Comparison of ENCODE assay signal across 8 cellular contexts in genomic region chr14:35332517-35333346, GRCh38. TPM values are rescaled to one million over a fixed set of nuclear protein-coding genes. Genes with fewer than 3 reads are reported as not detected.
DNase-seq lines count a peak whose midpoint lies in the region; ATAC-seq, FAIRE-seq and TF ChIP-seq lines count a peak whose summit lies in the region.

No MANE protein-coding gene starts in this region.

- TF ChIP-seq EP300 in A549 (IDR thresholded peaks at IDR 0.05): no peak
- no peak for TF ChIP-seq EP300 in H1 (IDR thresholded peaks at IDR 0.05; ENCODE audit: borderline replicate concordance in 1 of 2, low read depth in 2 of 2, low read length in 2 of 2)

- no peaks in the 10 kb centered on the region for H3K9me3 ChIP-seq in A549
- no peaks in the 10 kb centered on the region for H3K9me3 ChIP-seq in H1 (ENCODE audit: insufficient read depth in 2 of 2, low read depth in 1 of 2, low read length in 1 of 2)
- H3K9me3 ChIP-seq in prostate gland: no peaks in the 10 kb centered on the region

- H2BK12ac ChIP-seq in H1 (ENCODE audit: low read depth, low read length): 0 out of 2 replicates have a peak overlapping the region, but pooled peaks have one; percentile 39

- peak overlapping the region; percentile 4 for H2BK120ac ChIP-seq in H1 (replicated peaks; ENCODE audit: low read depth, low read length)

- H3K79me1 ChIP-seq in H1 (ENCODE audit: low read depth, low read length): no peaks in the 10 kb centered on the region

- H3K27ac ChIP-seq in A549 (peak overlapping the region; percentile 91 to 97), H1 (ENCODE audit: low read depth, low read length) (no peak overlapping the region), prostate gland (peak overlapping the region; percentile 77 to 82)

- peak overlapping the region; percentile 94 for H3K27ac Mint-ChIP-seq in T-helper 2 cell treated with Interferon-gamma antibody and Interleukin-4, amounts not matched to agents 5 μg/mL and 100 μg/mL, for 36 hours

- no peak overlapping the region for H4K5ac ChIP-seq in H1 (ENCODE audit: insufficient read length, low read depth, low read length)

- H3K23ac ChIP-seq in H1 (ENCODE audit: insufficient read length): no peak overlapping the region

- H3K4me1 ChIP-seq in A549: peaks cover 60% of the 10 kb centered on the region
- peaks cover 6 to 37% (median 26%) of the 10 kb centered on the region in 4 experiments for H3K4me1 ChIP-seq in H1 (replicated peaks in 1 of 4; ENCODE audit: control insufficient read depth in 3 of 4, insufficient read depth in 4 of 4, low read length in 3 of 4)
- H3K4me1 ChIP-seq in prostate gland (replicated peaks): peaks cover 23% of the 10 kb centered on the region

- FAIRE-seq in A549 (lab: Jason Lieb, UNC) (no peak), H54 (lab: Jason Lieb, UNC) (no peak), H1 (lab: Jason Lieb, UNC) (no peak)

- intact Hi-C loops in prostate gland (cut with DNase I): no loop called here

- peak in 1 of 2 experiments; percentile 58 for DNase-seq in A549 (ENCODE audit: low read depth in 1 of 2, low spot score in 1 of 2)
- peak; percentile 38 for DNase-seq in H54 (ENCODE audit: insufficient read length, low spot score)
- DNase-seq in T-helper 2 cell treated with Interferon-gamma antibody and Interleukin-4, amounts not matched to agents 5 μg/mL and 100 μg/mL, for 36 hours (ENCODE audit: low spot score): peak; percentile 72
- peak in 1 of 2 experiments; percentile 45 for DNase-seq in H1 (ENCODE audit: low read depth in 1 of 2, low spot score in 2 of 2)
- no peak for DNase-seq in prostate gland (ENCODE audit: low spot score)
- no peak for DNase-seq in HuH-7 (ENCODE audit: low spot score)

- CTCF ChIA-PET in A549 (lab: Yijun Ruan, JAX) (interaction anchor here (0.6 to 1.4 kb wide), 11 partner anchors 12 to 711 kb away, joined by 3 to 4 read pairs (median 3); no protein-coding TSS in a partner anchor), H1 (lab: Charles Lee; ENCODE audit: partially characterized antibody) (interaction anchor here (0.9 to 1.8 kb wide), 9 partner anchors 23 to 118 kb away, joined by 3 to 7 read pairs (median 3); no protein-coding TSS in a partner anchor)

- peaks cover 29% of the 10 kb centered on the region for H3K4me1 Mint-ChIP-seq in T-helper 2 cell treated with Interferon-gamma antibody and Interleukin-4, amounts not matched to agents 5 μg/mL and 100 μg/mL, for 36 hours (ENCODE audit: low read depth)

- no peaks in the 10 kb centered on the region for H3K36me3 ChIP-seq in H1 (ENCODE audit: control insufficient read depth in 2 of 4, insufficient read depth in 4 of 4, low read length in 3 of 4)
- H3K36me3 ChIP-seq in prostate gland: no peaks in the 10 kb centered on the region

- TF ChIP-seq POLR2A in A549 (IDR thresholded peaks at IDR 0.05; ENCODE audit: low read length) (no peak), H54 (IDR thresholded peaks at IDR 0.05; ENCODE audit: low read depth, low read length) (no peak), H1 (IDR thresholded peaks at IDR 0.05; ENCODE audit: control extremely low read depth in 1 of 2, low read depth in 2 of 2, low read length in 2 of 2) (no peak), prostate gland (IDR thresholded peaks at IDR 0.05) (no peak)

- H3K18ac ChIP-seq in H1 (ENCODE audit: extremely low read depth, low read length): peak overlapping the region; percentile 60

- POLR2A ChIA-PET in A549 (lab: Yijun Ruan, JAX): interaction anchor here (1.2 to 1.7 kb wide), 4 partner anchors 9 to 72 kb away, joined by 4 to 11 read pairs (median 7); partner anchors contain the start of genes NFKBIA and PSMA6
- POLR2A ChIA-PET in H1 (lab: Charles Lee; ENCODE audit: partially characterized antibody): interaction anchor here (0.7 to 1.5 kb wide), 5 partner anchors 9 to 72 kb away, joined by 3 to 8 read pairs (median 4); partner anchors contain the start of gene NFKBIA

- 68% methylated on average over 12 of the region's 12 CpGs for WGBS in A549 (ENCODE audit: missing lambda C conversion rate)
- WGBS in H1 (ENCODE audit: extremely low coverage in 1 of 2, insufficient coverage in 1 of 2, insufficient read length in 1 of 2, insufficient replicate concordance in 2 of 2, low coverage in 1 of 2, low lambda C conversion rate in 2 of 2, missing lambda C conversion rate in 1 of 2), 2 experiments: 78% methylated on average over 12 of the region's 12 CpGs; no CpG with 5 or more reads in 1 of the 2 experiments
- WGBS in prostate gland: 60% methylated on average over 12 of the region's 12 CpGs

- H3K4me3 ChIP-seq in A549 (no peak overlapping the region), H1 (ENCODE audit: extremely low read depth in 1 of 4, insufficient read depth in 2 of 4, low read depth in 3 of 4, low read length in 4 of 4) (no peak overlapping the region), prostate gland (no peak overlapping the region)

- H3K79me2 ChIP-seq in H1 (ENCODE audit: control insufficient read depth in 1 of 2, insufficient read depth in 2 of 2, low read length in 2 of 2): no peaks in the 10 kb centered on the region

- peaks cover 2% of the 10 kb centered on the region for H3K36me3 Mint-ChIP-seq in T-helper 2 cell treated with Interferon-gamma antibody and Interleukin-4, amounts not matched to agents 5 μg/mL and 100 μg/mL, for 36 hours (ENCODE audit: low read depth)

- no peak overlapping the region for H3K14ac ChIP-seq in H1 (ENCODE audit: insufficient read length)

- H3K4me2 ChIP-seq in A549 (peak overlapping the region; percentile 39), H1 (ENCODE audit: insufficient read depth in 1 of 2, low read depth in 2 of 2, low read length in 2 of 2) (no peak overlapping the region; a peak in 1 of 4 replicates)

- H3K56ac ChIP-seq in H1 (replicated peaks; ENCODE audit: insufficient read length, low read depth, low read length): no peak overlapping the region

- H4K91ac ChIP-seq in H1 (replicated peaks; ENCODE audit: insufficient read length, low read length): peak overlapping the region; percentile 62

- no peaks in the 10 kb centered on the region for H3K27me3 ChIP-seq in H1 (replicated peaks in 1 of 4; ENCODE audit: control insufficient read depth in 3 of 4, extremely low read depth in 1 of 4, insufficient read depth in 3 of 4, low read length in 3 of 4)
- no peaks in the 10 kb centered on the region for H3K27me3 ChIP-seq in prostate gland (replicated peaks; ENCODE audit: insufficient read depth)

- peak overlapping the region; percentile 12; the same call in 1 of the 2 replicates for H4K8ac ChIP-seq in H1 (ENCODE audit: extremely low read depth, insufficient read depth, low read length)

- H3K4me3 Mint-ChIP-seq in T-helper 2 cell treated with Interferon-gamma antibody and Interleukin-4, amounts not matched to agents 5 μg/mL and 100 μg/mL, for 36 hours: peak overlapping the region; percentile 78

- H3K9me3 Mint-ChIP-seq in T-helper 2 cell treated with Interferon-gamma antibody and Interleukin-4, amounts not matched to agents 5 μg/mL and 100 μg/mL, for 36 hours: no peaks in the 10 kb centered on the region

- no peak for TF ChIP-seq RAD21 in A549 (conservative IDR thresholded peaks at IDR 0.05 in 1 of 2, IDR thresholded peaks at IDR 0.05 in 1 of 2)
- TF ChIP-seq RAD21 in H1 (IDR thresholded peaks at IDR 0.05 in 1 of 2, conservative IDR thresholded peaks at IDR 0.05 in 1 of 2; ENCODE audit: low read depth in 2 of 2, low read length in 2 of 2): no peak

- peak overlapping the region; percentile 24; the same call in 1 of the 2 replicates for H2BK5ac ChIP-seq in H1 (ENCODE audit: low read depth, low read length)

- H3K27me3 Mint-ChIP-seq in T-helper 2 cell treated with Interferon-gamma antibody and Interleukin-4, amounts not matched to agents 5 μg/mL and 100 μg/mL, for 36 hours (ENCODE audit: low read depth): no peaks in the 10 kb centered on the region

- TF ChIP-seq CTCF in A549 (IDR thresholded peaks at IDR 0.05) (no peak), H1 (IDR thresholded peaks at IDR 0.05; ENCODE audit: control extremely low read depth in 1 of 3, insufficient read depth in 1 of 3, low read depth in 1 of 3, low read length in 3 of 3) (no peak), prostate gland (IDR thresholded peaks at IDR 0.05) (no peak)

- H2BK20ac ChIP-seq in H1 (ENCODE audit: low read length): 0 out of 2 replicates have a peak overlapping the region, but pooled peaks have one; percentile 48

- ATAC-seq in A549 (no peak), GM21515 (IDR thresholded peaks at IDR 0.05; ENCODE audit: unreplicated experiment) (no peak), GM18519 (IDR thresholded peaks at IDR 0.05; ENCODE audit: low FRiP score, unreplicated experiment) (no peak)

- H3K23me2 ChIP-seq in H1 (ENCODE audit: low read depth, low read length): no peaks in the 10 kb centered on the region

- H2AFZ ChIP-seq in H1 (ENCODE audit: low read length): no peak overlapping the region

- no peak overlapping the region for H2AK5ac ChIP-seq in H1 (ENCODE audit: low read depth, low read length)

- no peaks in the 10 kb centered on the region for H4K20me1 ChIP-seq in H1 (replicated peaks in 1 of 2; ENCODE audit: control insufficient read depth in 1 of 2, insufficient read depth in 2 of 2, low read length in 2 of 2)

- no peak overlapping the region for H3K4ac ChIP-seq in H1 (replicated peaks; ENCODE audit: insufficient read length, low read depth, low read length)

- no peak overlapping the region for H2BK15ac ChIP-seq in H1 (ENCODE audit: low read length)

- H3K9ac ChIP-seq in H1 (replicated peaks in 1 of 4; ENCODE audit: extremely low read depth in 1 of 4, low read depth in 3 of 4, low read length in 3 of 4): no peak overlapping the region

TF ChIP-seq in A549, 52 proteins besides CTCF, POLR2A, EP300 and RAD21 (continues in another document):
- TF ChIP-seq NR3C1 (IDR thresholded peaks at IDR 0.05): no peak
- TF ChIP-seq SMC3 (IDR thresholded peaks at IDR 0.05): no peak

TF ChIP-seq in H1, 55 proteins besides CTCF, POLR2A, EP300 and RAD21:
- no peak for TF ChIP-seq CREB1 (IDR thresholded peaks at IDR 0.05)
- TF ChIP-seq RBBP5 (IDR thresholded peaks at IDR 0.05; ENCODE audit: borderline replicate concordance, low read depth, low read length): no peak

RNA-seq across cellular contexts. Expression of gene PSMA6, which starts 40.5 kb away (rescaled TPM):
- 321 and 369 TPM in 2 replicates for polyA plus RNA-seq in A549 (2011; rRNA removed)
- polyA plus RNA-seq in A549 (2012; cell fraction: cytosol; rRNA removed): 195 and 206 TPM in 2 replicates
- 92.2 and 156 TPM in 2 replicates for polyA plus RNA-seq in A549 (2012; cell fraction: nucleus; rRNA removed)
- 395 to 409 TPM (median 406 TPM) in 3 replicates for polyA plus RNA-seq in A549 (2017; fragmentation: RNase III; extraction: RNeasy Plus Mini Kit Qiagen cat#74134 plus additional on column Dnase treatment)
- 86.4 and 111 TPM in 2 replicates for polyA minus RNA-seq in A549 (2011; rRNA and poly(A)+ RNA removed)
- 213 and 238 TPM in 2 replicates for total RNA-seq in H1 (2021; fragmentation: NEBNext Ultra II Directional; extraction: Animal tissue kit (Norgen Biotek cat#: 25700))
- polyA plus RNA-seq in H1 (2011; rRNA removed): 92.9 and 180 TPM in 2 replicates
- polyA plus RNA-seq in H1 (2011; cell fraction: cytosol; rRNA removed): 183 TPM
- 59.5 TPM for polyA plus RNA-seq in H1 (2011; cell fraction: nucleus; rRNA removed)
- 210 to 233 TPM (median 218 TPM) in 4 replicates for polyA plus RNA-seq in H1 (2012, experiment 1 of 2)
- 151 TPM for polyA plus RNA-seq in H1 (2012, experiment 2 of 2)
- 292 TPM for polyA plus RNA-seq in H1 (2013, experiment 1 of 2)
- polyA plus RNA-seq in H1 (2013, experiment 2 of 2): 312 TPM
- polyA minus RNA-seq in H1 (2011; rRNA and poly(A)+ RNA removed): 79.4 and 149 TPM in 2 replicates
- 56.1 TPM for polyA minus RNA-seq in H1 (2011; cell fraction: cytosol; rRNA and poly(A)+ RNA removed)
- 61.1 TPM for polyA minus RNA-seq in H1 (2011; cell fraction: nucleus; rRNA and poly(A)+ RNA removed)
- total RNA-seq in prostate gland: 100 to 1,000 TPM in 1 of 2 donors, 10 to 100 TPM in 1; 84.1 to 181 TPM

Comparison
In these comparisons a context has a peak if more than half of its experiments do, and no peak if none do; other contexts are left out.
1. DNase-seq: peak in H54 (single experiment) and T-helper 2 cell treated with Interferon-gamma antibody and Interleukin-4, amounts not matched to agents 5 μg/mL and 100 μg/mL, for 36 hours (single experiment); none in prostate gland (single experiment) and HuH-7 (single experiment).